ENCODE assay signal across 18 cellular contexts in genomic region chr5:14199902-14200301, GRCh38. TPM values are rescaled to one million over a fixed set of nuclear protein-coding genes. Genes with fewer than 3 reads are reported as not detected.
DNase-seq lines count a peak whose midpoint lies in the region; ATAC-seq and TF ChIP-seq lines count a peak whose summit lies in the region.
"Had no signal": no experiment of that assay in that cellular context is flagged by ENCODE, and none has a peak within 500 bp of the region (broad histone marks: within the 10 kb centered on the region; RNA-seq: fewer than 3 reads in every experiment).

No MANE protein-coding gene starts in this region.

- H3K27me3 ChIP-seq in gastroesophageal sphincter: no peaks in the 10 kb centered on the region
- H3K27me3 ChIP-seq in psoas muscle (ENCODE audit: insufficient read depth in 3 of 3, low read length in 2 of 3): no peaks in the 10 kb centered on the region
- H3K27me3 ChIP-seq in foreskin keratinocyte: no peaks in the 10 kb centered on the region

- H3K4me1 ChIP-seq in gastroesophageal sphincter (peaks cover 24 to 94% (median 29%) of the 10 kb centered on the region in 3 donors), psoas muscle (peaks cover 71% of the 10 kb centered on the region), foreskin keratinocyte (peaks cover 20% of the 10 kb centered on the region)
- H3K4me1 ChIP-seq: parathyroid adenoma had no signal

- H3K9me3 ChIP-seq in gastroesophageal sphincter: no peaks in the 10 kb centered on the region
- no peaks in the 10 kb centered on the region for H3K9me3 ChIP-seq in psoas muscle
- H3K9me3 ChIP-seq: lower lobe of right lung had no signal

- no peak for TF ChIP-seq CTCF in gastroesophageal sphincter (IDR thresholded peaks at IDR 0.05)
- TF ChIP-seq CTCF in psoas muscle (IDR thresholded peaks at IDR 0.05): no peak
- no peak for TF ChIP-seq CTCF in foreskin keratinocyte (conservative IDR thresholded peaks at IDR 0.05)

- ATAC-seq in gastroesophageal sphincter (peak; percentile 75), psoas muscle (peak; percentile 93 to 98 (median 98)), foreskin keratinocyte (no peak)
- ATAC-seq: lower lobe of right lung had no signal

- H3K36me3 ChIP-seq in gastroesophageal sphincter (no peaks in the 10 kb centered on the region), psoas muscle (ENCODE audit: insufficient read depth in 1 of 2, low read depth in 1 of 2) (no peaks in the 10 kb centered on the region)
- H3K36me3 ChIP-seq: lower lobe of right lung had no signal

- no peak overlapping the region for H3K4me3 ChIP-seq in gastroesophageal sphincter
- no peak overlapping the region for H3K4me3 ChIP-seq in psoas muscle
- H3K4me3 ChIP-seq: lower lobe of right lung had no signal

- TF ChIP-seq POLR2A in gastroesophageal sphincter (IDR thresholded peaks at IDR 0.05): no peak

- intact Hi-C loops in psoas muscle (cut with DNase I): loop anchor here in 1 of 2 donors (5.0 kb wide), 1 partner anchor 53 kb away; no protein-coding TSS in a partner anchor

- H3K27ac ChIP-seq in gastroesophageal sphincter (peak overlapping the region; percentile 55 to 74 (median 70)), psoas muscle (peak overlapping the region; percentile 67), foreskin keratinocyte (no peak overlapping the region)
- H3K27ac ChIP-seq: lower lobe of right lung, parathyroid adenoma had no signal

- DNase-seq in COLO668 (lab: John Stamatoyannopoulos, UW; ENCODE audit: unreplicated experiment) (peak; percentile 67), NCI-H2029 treated with DMSO at 0.1 percent for 48 hours (lab: John Stamatoyannopoulos, UW) (peak; percentile 89), psoas muscle (peak in 1 of 2 donors; percentile 61), NCI-H526 (lab: John Stamatoyannopoulos, UW) (no peak), foreskin keratinocyte (no peak), HEK293T (ENCODE audit: extremely low spot score) (no peak), GM19238 (ENCODE audit: insufficient read length, low spot score) (no peak)
- DNase-seq: activated CD4-positive, CD25-positive, alpha-beta regulatory T cell; activated T-cell treated with anti-CD3 and anti-CD28 coated beads, Interleukin-2, amount 50 U/mL, for 1 hour; anterior cingulate cortex; GF-D8; glutamatergic neuron; lower lobe of right lung; NCI-H446 treated with DMSO at 0.1 percent for 48 hours; stimulated activated CD4-positive, alpha-beta T cell treated with anti-CD3 and anti-CD28 coated beads, Interleukin-4, amount 100 ng/mL, for 1 hour; stimulated activated naive CD4-positive, alpha-beta T cell treated with Interleukin-2 at 50 U/mL for 16 hours had no signal

- POLR2A ChIA-PET in HEK293T (lab: Yijun Ruan, JAX): no interaction called here

- CTCF ChIA-PET in HEK293T (lab: Yijun Ruan, JAX): no interaction called here

- WGBS in gastroesophageal sphincter (ENCODE audit: low coverage in 1 of 2), 2 donors: 33 to 60% methylated on average over 3 of the region's 6 CpGs
- WGBS in psoas muscle, 3 donors: 18 to 39% (median 32%) methylated on average over 6 of the region's 6 CpGs

- TF ChIP-seq EP300 in gastroesophageal sphincter (IDR thresholded peaks at IDR 0.05): no peak

TF ChIP-seq in HEK293T, 16 proteins besides CTCF, POLR2A, EP300 and RAD21:
- TF ChIP-seq TARDBP (IDR thresholded peaks at IDR 0.05): no peak
- TF ChIP-seq FOXK2 (IDR thresholded peaks at IDR 0.05): no peak
- TF ChIP-seq ELF4 (IDR thresholded peaks at IDR 0.05): no peak
- TF ChIP-seq ZNF384 (IDR thresholded peaks at IDR 0.05): no peak
- no peak for TF ChIP-seq BHLHE40 (IDR thresholded peaks at IDR 0.05; ENCODE audit: borderline replicate concordance)
- TF ChIP-seq FOXM1 (IDR thresholded peaks at IDR 0.05; ENCODE audit: borderline replicate concordance): no peak
- TF ChIP-seq CTBP1 (IDR thresholded peaks at IDR 0.05; ENCODE audit: borderline replicate concordance): no peak
- no peak for TF ChIP-seq FOXA1 (IDR thresholded peaks at IDR 0.05)
- TF ChIP-seq, protein P1, sequence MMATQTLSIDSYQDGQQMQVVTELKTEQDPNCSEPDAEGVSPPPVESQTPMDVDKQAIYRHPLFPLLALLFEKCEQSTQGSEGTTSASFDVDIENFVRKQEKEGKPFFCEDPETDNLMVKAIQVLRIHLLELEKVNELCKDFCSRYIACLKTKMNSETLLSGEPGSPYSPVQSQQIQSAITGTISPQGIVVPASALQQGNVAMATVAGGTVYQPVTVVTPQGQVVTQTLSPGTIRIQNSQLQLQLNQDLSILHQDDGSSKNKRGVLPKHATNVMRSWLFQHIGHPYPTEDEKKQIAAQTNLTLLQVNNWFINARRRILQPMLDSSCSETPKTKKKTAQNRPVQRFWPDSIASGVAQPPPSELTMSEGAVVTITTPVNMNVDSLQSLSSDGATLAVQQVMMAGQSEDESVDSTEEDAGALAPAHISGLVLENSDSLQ (IDR thresholded peaks at IDR 0.05): no peak
- no peak for TF ChIP-seq SP1 (IDR thresholded peaks at IDR 0.05)
- TF ChIP-seq NFRKB (IDR thresholded peaks at IDR 0.05): no peak
- TF ChIP-seq HDGF (IDR thresholded peaks at IDR 0.05; ENCODE audit: borderline replicate concordance): no peak
- TF ChIP-seq ARNT (IDR thresholded peaks at IDR 0.05): no peak
- no peak for TF ChIP-seq SUZ12 (IDR thresholded peaks at IDR 0.05)
- TF ChIP-seq LEF1 (IDR thresholded peaks at IDR 0.05; ENCODE audit: borderline replicate concordance): no peak

RNA-seq across cellular contexts. Expression of gene TRIO, which starts 56.8 kb away (rescaled TPM):
- total RNA-seq in gastroesophageal sphincter: 100 to 1,000 TPM in 3 of 4 donors, 10 to 100 TPM in 1; 69.2 to 257 (median 172) TPM
- total RNA-seq in psoas muscle: 10 to 100 TPM; 35.0 to 77.5 (median 51.7) TPM
- polyA plus RNA-seq in psoas muscle: 10 to 100 TPM; 18.5 to 31.7 (median 19.4) TPM
- 73.7 and 95.9 TPM in 2 replicates for total RNA-seq in foreskin keratinocyte
- 18.1 and 18.4 TPM in 2 replicates for polyA plus RNA-seq in foreskin keratinocyte

Comparison
In these comparisons a context has a peak if more than half of its experiments do, and no peak if none do; other contexts are left out.
1. DNase-seq: peak in COLO668 (single experiment) and NCI-H2029 treated with DMSO at 0.1 percent for 48 hours (single experiment); none in NCI-H526 (0 of 2), foreskin keratinocyte (0 of 2), HEK293T (single experiment) and GM19238 (single experiment).